ENCODE assay signal across 24 cellular contexts in the genomic region with DNA sequence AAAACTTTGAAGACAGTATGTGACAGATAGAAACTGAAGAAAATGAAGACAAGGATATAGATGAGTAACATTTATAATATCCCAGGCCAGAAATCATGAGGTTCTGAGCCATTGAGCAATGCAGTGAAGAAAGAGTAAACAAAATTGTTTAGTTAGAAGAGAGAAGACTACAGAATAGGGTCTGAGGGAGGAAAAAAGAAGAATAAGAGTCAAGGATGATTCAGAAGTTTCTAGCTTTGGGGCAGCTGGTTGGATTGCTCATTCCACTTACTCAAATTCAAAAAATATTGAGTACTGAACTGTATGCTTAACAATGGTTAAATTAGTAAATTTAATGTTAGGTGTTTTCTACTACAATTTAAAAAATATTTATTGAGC.
DNase-seq lines count a peak whose midpoint lies in the region; ATAC-seq and TF ChIP-seq lines count a peak whose summit lies in the region.
"Had no signal": no experiment of that assay in that cellular context is flagged by ENCODE, and none has a peak within 500 bp of the region (broad histone marks: within the 10 kb centered on the region; RNA-seq: fewer than 3 reads in every experiment).

No MANE protein-coding gene starts in this region.

- peak; percentile 3 for DNase-seq in AG09309 (ENCODE audit: low read depth)
- peak; percentile 58 for DNase-seq in LHCN-M2 (ENCODE audit: low read depth)
- DNase-seq in fibroblast of mammary gland (ENCODE audit: low read depth) = peak; percentile 64
- DNase-seq in mesenchymal stem cell = peak; percentile 66
- DNase-seq in cerebellum (ENCODE audit: low spot score) = no peak
- no peak for DNase-seq in T-helper 9 cell
- no peak for DNase-seq in gastrocnemius medialis
- no peak for DNase-seq in NCI-H526 treated with DMSO at 0.1 percent for 48 hours (lab: John Stamatoyannopoulos, UW)
- DNase-seq: activated CD8-positive, alpha-beta T cell treated with anti-CD3 and anti-CD28 coated beads, Interleukin-2, amount 10 ng/mL, durations not matched to agents 7 days and 5 days; activated effector memory CD4-positive, alpha-beta T cell treated with Interleukin-2 at 50 U/mL for 16 hours; C1 segment of cervical spinal cord; COR-L47; GF-D8; Karpas-422; left lung; naive B cell; NCI-H1694; NCI-H510A; PC-9; Right ventricle myocardium superior; sigmoid colon; stimulated activated CD4-positive, alpha-beta T cell treated with anti-CD3 and anti-CD28 coated beads, Interleukin-15, amount 100 ng/mL, for 24 hours; stimulated activated naive CD8-positive, alpha-beta T cell treated with anti-CD3 and anti-CD28 coated beads, Interleukin-15, Interleukin-2, amounts not matched to agents 100 U/mL and 50 U/mL, for 24 hours had no signal

- no peak overlapping the region for H3K9ac ChIP-seq in mesenchymal stem cell (ENCODE audit: low read length)

- in situ Hi-C loops in gastrocnemius medialis (cut with MboI; ENCODE audit: low sequenced_read_pairs in 4 of 4) = no loop called here

- no peak overlapping the region for H2BK120ac ChIP-seq in mesenchymal stem cell (ENCODE audit: low read depth, low read length)

- H3K9me3 ChIP-seq in mesenchymal stem cell (ENCODE audit: control insufficient read depth, low read length) (no peaks in the 10 kb centered on the region), gastrocnemius medialis (no peaks in the 10 kb centered on the region)
- H3K9me3 ChIP-seq: left lung, sigmoid colon, thoracic aorta had no signal

- no peak overlapping the region for H2AK5ac ChIP-seq in mesenchymal stem cell (ENCODE audit: low read length, severe bottlenecking)

- no peak overlapping the region for H3K14ac ChIP-seq in mesenchymal stem cell (ENCODE audit: low read length in 2 of 2)

- intact Hi-C loops in gastrocnemius medialis (cut with DNase I; ENCODE audit: low total_unique reads) = no loop called here

- no peak overlapping the region for H3K23ac ChIP-seq in mesenchymal stem cell (ENCODE audit: low read length in 2 of 2)

- H3K18ac ChIP-seq in mesenchymal stem cell (ENCODE audit: low read depth in 1 of 2, low read length in 2 of 2) = no peak overlapping the region

- H4K91ac ChIP-seq in mesenchymal stem cell (ENCODE audit: low read length) = no peak overlapping the region

- no peak for ATAC-seq in gastrocnemius medialis
- ATAC-seq: activated CD8-positive, alpha-beta T cell treated with anti-CD3 and anti-CD28 coated beads, Interleukin-2, amount 10 ng/mL, durations not matched to agents 7 days and 5 days; left lung; stimulated activated naive CD8-positive, alpha-beta T cell treated with anti-CD3 and anti-CD28 coated beads, Interleukin-15, Interleukin-2, amounts not matched to agents 100 U/mL and 50 U/mL, for 24 hours had no signal

- no peak overlapping the region for H2BK5ac ChIP-seq in mesenchymal stem cell (ENCODE audit: low read depth, low read length, poor library complexity, severe bottlenecking)

- H3K4me3 ChIP-seq in AG09309 (ENCODE audit: control insufficient read depth, low read depth, low read length) (no peak overlapping the region), fibroblast of mammary gland (ENCODE audit: control insufficient read depth, low read depth, low read length) (no peak overlapping the region), mesenchymal stem cell (ENCODE audit: insufficient read depth in 1 of 2, low read depth in 1 of 2, low read length in 2 of 2) (no peak overlapping the region), gastrocnemius medialis (no peak overlapping the region)
- H3K4me3 ChIP-seq: left lung, PC-9, sigmoid colon, thoracic aorta had no signal

- no peak overlapping the region for H4K8ac ChIP-seq in mesenchymal stem cell (ENCODE audit: low read length)

- no peaks in the 10 kb centered on the region for H3K27me3 ChIP-seq in mesenchymal stem cell (ENCODE audit: control insufficient read depth in 1 of 2, insufficient read depth in 1 of 2, low read length in 2 of 2)
- H3K27me3 ChIP-seq in gastrocnemius medialis = no peaks in the 10 kb centered on the region
- H3K27me3 ChIP-seq: left lung, sigmoid colon had no signal

- H3K36me3 ChIP-seq in mesenchymal stem cell (ENCODE audit: control insufficient read depth in 1 of 2, insufficient read depth in 2 of 2, low read depth in 1 of 2, low read length in 2 of 2) (peaks cover 0 to 58% of the 10 kb centered on the region in 2 experiments), gastrocnemius medialis (no peaks in the 10 kb centered on the region)
- H3K36me3 ChIP-seq: left lung, thoracic aorta had no signal

- no peak overlapping the region for H2BK12ac ChIP-seq in mesenchymal stem cell (ENCODE audit: low read length in 2 of 2)

- H2BK15ac ChIP-seq in mesenchymal stem cell (ENCODE audit: low read depth, poor library complexity, severe bottlenecking) = no peak overlapping the region

- H3K4me2 ChIP-seq in mesenchymal stem cell (ENCODE audit: low read length, poor library complexity, severe bottlenecking) = no peak overlapping the region
- H3K4me2 ChIP-seq: PC-9 had no signal

- H3K4me1 ChIP-seq in mesenchymal stem cell (ENCODE audit: control insufficient read depth, insufficient read depth, low read depth, low read length) (no peaks in the 10 kb centered on the region), gastrocnemius medialis (no peaks in the 10 kb centered on the region)
- H3K4me1 ChIP-seq: left lung had no signal

- H3K27ac ChIP-seq in mesenchymal stem cell (ENCODE audit: low read length, poor library complexity, severe bottlenecking) (no peak overlapping the region), gastrocnemius medialis (no peak overlapping the region)
- H3K27ac ChIP-seq: left lung, PC-9, sigmoid colon, thoracic aorta had no signal

- no peak for TF ChIP-seq POLR2A in gastrocnemius medialis (IDR thresholded peaks at IDR 0.05)

- TF ChIP-seq CTCF in AG09309 (IDR thresholded peaks at IDR 0.05; ENCODE audit: control insufficient read depth, insufficient read depth, low read depth, low read length, missing control alignments) (no peak), fibroblast of mammary gland (conservative IDR thresholded peaks at IDR 0.05; ENCODE audit: control insufficient read depth, insufficient read depth, low read depth, low read length) (no peak), gastrocnemius medialis (IDR thresholded peaks at IDR 0.05 in 4 of 5, conservative IDR thresholded peaks at IDR 0.05 in 1 of 5) (no peak)

- no peak overlapping the region for H2AFZ ChIP-seq in mesenchymal stem cell (ENCODE audit: low read depth, low read length)
- H2AFZ ChIP-seq: PC-9 had no signal

- H3K79me1 ChIP-seq in mesenchymal stem cell (replicated peaks; ENCODE audit: low read length, poor library complexity, severe bottlenecking) = peaks cover 5% of the 10 kb centered on the region

- H3K4ac ChIP-seq in mesenchymal stem cell (ENCODE audit: low read depth in 1 of 2, low read length in 2 of 2) = no peak overlapping the region

Comparison
In these comparisons a context has a peak if more than half of its experiments do, and no peak if none do; other contexts are left out.
1. DNase-seq: peak in AG09309 (single experiment), LHCN-M2 (single experiment), fibroblast of mammary gland (single experiment) and mesenchymal stem cell (single experiment); none in cerebellum (single experiment), T-helper 9 cell (single experiment), gastrocnemius medialis (0 of 2) and NCI-H526 treated with DMSO at 0.1 percent for 48 hours (single experiment).